Comparison of ENCODE assay signal across 25 cellular contexts in the genomic region with DNA sequence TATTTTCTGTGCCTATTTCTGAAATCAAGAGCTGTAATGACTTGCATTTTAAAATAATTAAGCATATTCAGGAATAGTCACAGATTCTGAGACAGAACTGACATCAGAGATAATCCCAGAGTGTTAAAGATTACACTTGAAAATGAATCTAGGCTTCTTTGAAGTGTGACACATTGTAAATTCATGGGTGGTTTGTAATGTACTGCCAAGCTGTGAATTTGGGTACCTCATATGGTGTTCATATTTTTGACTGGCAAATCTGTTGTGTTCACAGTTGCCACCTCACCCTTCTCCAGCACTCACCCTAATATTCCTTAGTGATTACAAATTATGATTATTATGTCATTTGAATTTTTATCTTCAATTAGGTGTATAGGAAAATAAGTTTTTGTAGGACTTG.
"Had no signal": no experiment of that assay in that cellular context is flagged by ENCODE, and none has a peak within 500 bp of the region (broad histone marks: within the 10 kb centered on the region; RNA-seq: fewer than 3 reads in every experiment).

No MANE protein-coding gene starts in this region.

- H3K27me3 Mint-ChIP-seq: brain had no signal

- H3K4me1 Mint-ChIP-seq: central memory CD8-positive, alpha-beta T cell had no signal

- H3K36me3 Mint-ChIP-seq: activated naive CD8-positive, alpha-beta T cell; brain had no signal

- ATAC-seq: activated CD4-positive, CD25-positive, alpha-beta regulatory T cell treated with anti-CD3 and anti-CD28 coated beads, Interleukin-2, amount 50 U/mL, for 24 hours; activated CD8-positive, alpha-beta T cell treated with anti-CD3 and anti-CD28 coated beads, Interleukin-2, amount 10 ng/mL, durations not matched to agents 7 days and 5 days; Panc1; SK-N-SH treated with all-trans-retinoic acid at 6 μM for 48 hours had no signal

- H3K4me3 Mint-ChIP-seq: activated CD8-positive, alpha-beta T cell treated with anti-CD3 and anti-CD28 coated beads, Interleukin-2, amount 10 ng/mL, durations not matched to agents 7 days and 5 days; activated naive CD8-positive, alpha-beta T cell; activated T-cell treated with anti-CD3 and anti-CD28 coated beads, Interleukin-2, amount 50 U/mL, for 24 hours; activated T-helper 1 cell treated with anti-CD3 and anti-CD28 coated beads, Interleukin-12 subunit alpha, Interleukin-12 subunit beta, Interleukin-2, Interleukin-4 antibody, amounts not matched to agents 30 ng/mL and 10 ng/mL and 1 ng/mL, durations not matched to agents 14 hours and 24 hours and 36 hours; central memory CD8-positive, alpha-beta T cell; T-helper 1 cell treated with Interleukin-12 subunit alpha and Interleukin-12 subunit beta and Interleukin-4 antibody, amounts not matched to agents 30 μg/mL and 1 μg/mL, for 36 hours had no signal

- H3K27ac Mint-ChIP-seq: activated CD8-positive, alpha-beta T cell treated with anti-CD3 and anti-CD28 coated beads, Interleukin-2, amount 10 ng/mL, durations not matched to agents 7 days and 5 days; activated naive CD8-positive, alpha-beta T cell; activated T-cell treated with anti-CD3 and anti-CD28 coated beads, Interleukin-2, amount 50 U/mL, for 24 hours; activated T-helper 1 cell treated with anti-CD3 and anti-CD28 coated beads, Interleukin-12 subunit alpha, Interleukin-12 subunit beta, Interleukin-2, Interleukin-4 antibody, amounts not matched to agents 30 ng/mL and 10 ng/mL and 1 ng/mL, durations not matched to agents 14 hours and 24 hours and 36 hours; T-helper 1 cell treated with Interleukin-12 subunit alpha and Interleukin-12 subunit beta and Interleukin-4 antibody, amounts not matched to agents 30 μg/mL and 1 μg/mL, for 36 hours had no signal

- H3K9me3 Mint-ChIP-seq: activated T-cell treated with anti-CD3 and anti-CD28 coated beads, Interleukin-2, amount 50 U/mL, for 24 hours; activated T-helper 1 cell treated with anti-CD3 and anti-CD28 coated beads, Interleukin-12 subunit alpha, Interleukin-12 subunit beta, Interleukin-2, Interleukin-4 antibody, amounts not matched to agents 30 ng/mL and 10 ng/mL and 1 ng/mL, durations not matched to agents 14 hours and 24 hours and 36 hours; central memory CD8-positive, alpha-beta T cell; T-helper 1 cell treated with Interleukin-12 subunit alpha and Interleukin-12 subunit beta and Interleukin-4 antibody, amounts not matched to agents 30 μg/mL and 1 μg/mL, for 36 hours had no signal

- DNase-seq: activated CD4-positive, alpha-beta T cell treated with anti-CD3 and anti-CD28 coated beads for 4 hours; activated CD8-positive, alpha-beta memory T cell treated with anti-CD3 and anti-CD28 coated beads, Interleukin-2, amount 50 U/mL, for 48 hours; activated CD8-positive, alpha-beta T cell treated with anti-CD3 and anti-CD28 coated beads, Interleukin-2, amount 10 ng/mL, durations not matched to agents 7 days and 5 days; activated effector memory CD4-positive, alpha-beta T cell treated with anti-CD3 and anti-CD28 coated beads, Interleukin-2, amount 50 U/mL, for 16 hours; activated naive CD4-positive, alpha-beta T cell treated with Interleukin-2 at 50 U/mL for 16 hours; activated T-cell treated with anti-CD3 and anti-CD28 coated beads, Interleukin-2, amount 50 U/mL, for 24 hours; amygdala; MG63; MV-4-11; NCI-H1092 treated with DMSO at 0.1 percent for 48 hours; NCI-H1417 treated with DMSO at 0.1 percent for 48 hours; NCI-H187; NCI-H2081; NCI-H2227 treated with DMSO at 0.1 percent for 48 hours; NK-92 treated with Interleukin-12 subunit alpha and Interleukin-12 subunit beta, amount 100 ng/mL, for 24 hours; OCI-M1; Right ventricle myocardium superior had no signal
